Comparison of ENCODE assay signal across 8 cellular contexts in genomic region chr1:146409402-146409801, GRCh38.
DNase-seq lines count a peak whose midpoint lies in the region; ATAC-seq and TF ChIP-seq lines count a peak whose summit lies in the region.
"Not testable (repeated sequence)": the region's sequence is repeated elsewhere in the genome, so short reads cannot be mapped to it uniquely, and the experiment has no call there.

No MANE protein-coding gene starts in this region.

- not testable (repeated sequence) for H3K27me3 ChIP-seq in NT2/D1 (ENCODE audit: insufficient read depth, insufficient read length); hepatocyte

- H4K20me1 ChIP-seq in hepatocyte (ENCODE audit: insufficient read depth, poor library complexity, severe bottlenecking): not testable (repeated sequence)

- H2AFZ ChIP-seq in hepatocyte: not testable (repeated sequence)

- H3K27me3 Mint-ChIP-seq in Calu3 (ENCODE audit: unreplicated experiment); activated naive CD4-positive, alpha-beta T cell treated with anti-CD3 and anti-CD28 coated beads for 36 hours (ENCODE audit: low read depth); dendritic cell treated with granulocyte-macrophage colony-stimulating factor and Interleukin-4, amounts not matched to agents 40 ng/mL and 50 ng/mL, for 4 days; natural killer cell (ENCODE audit: low read depth in 2 of 2): not testable (repeated sequence)

- peak overlapping the region; percentile 87 for H3K4me3 Mint-ChIP-seq in Calu3 (ENCODE audit: low read depth, unreplicated experiment)
- H3K4me3 Mint-ChIP-seq in activated naive CD4-positive, alpha-beta T cell treated with anti-CD3 and anti-CD28 coated beads for 36 hours: peak overlapping the region; percentile 40
- H3K4me3 Mint-ChIP-seq in dendritic cell treated with granulocyte-macrophage colony-stimulating factor and Interleukin-4, amounts not matched to agents 40 ng/mL and 50 ng/mL, for 4 days: not testable (repeated sequence)
- peak overlapping the region; percentile 85 for H3K4me3 Mint-ChIP-seq in natural killer cell

- not testable (repeated sequence) for H3K27ac ChIP-seq in hepatocyte

- H3K4me3 ChIP-seq in NT2/D1 (ENCODE audit: insufficient read length, low read depth); hepatocyte: not testable (repeated sequence)

- CTCF ChIA-PET in Calu3 (lab: Charles Lee); activated naive CD4-positive, alpha-beta T cell treated with anti-CD3 and anti-CD28 coated beads for 36 hours (lab: Charles Lee): not testable (repeated sequence)

- 40% methylated on average over 1 of the region's 18 CpGs for WGBS in hepatocyte (ENCODE audit: low lambda C conversion rate, missing lambda C conversion rate)

- H3K9me2 ChIP-seq in hepatocyte (replicated peaks; ENCODE audit: insufficient read depth): not testable (repeated sequence)

- H3K36me3 Mint-ChIP-seq in Calu3 (ENCODE audit: insufficient read depth, unreplicated experiment): peaks cover 10% of the 10 kb centered on the region
- not testable (repeated sequence) for H3K36me3 Mint-ChIP-seq in activated naive CD4-positive, alpha-beta T cell treated with anti-CD3 and anti-CD28 coated beads for 36 hours (ENCODE audit: low read depth); dendritic cell treated with granulocyte-macrophage colony-stimulating factor and Interleukin-4, amounts not matched to agents 40 ng/mL and 50 ng/mL, for 4 days (ENCODE audit: low read depth); natural killer cell

- not testable (repeated sequence) for H3K36me3 ChIP-seq in NT2/D1 (ENCODE audit: insufficient read depth, insufficient read length, low read length); hepatocyte (replicated peaks; ENCODE audit: insufficient read depth, low read depth)

- DNase-seq in Calu3 (peak; percentile 76), NT2/D1 (ENCODE audit: low read depth, low spot score) (peak; percentile 89), hepatocyte (ENCODE audit: low spot score) (peak; percentile 6)
- peak; percentile 38 for DNase-seq in activated naive CD4-positive, alpha-beta T cell treated with anti-CD3 and anti-CD28 coated beads for 36 hours
- DNase-seq in natural killer cell; stimulated activated naive CD8-positive, alpha-beta T cell treated with anti-CD3 and anti-CD28 coated beads, Interleukin-15, Interleukin-2, amounts not matched to agents 100 U/mL and 50 U/mL, for 24 hours: not testable (repeated sequence)

- H3K27ac Mint-ChIP-seq in Calu3 (ENCODE audit: unreplicated experiment) (peak overlapping the region; percentile 100), natural killer cell (peak overlapping the region; percentile 94 to 97)
- peak overlapping the region; percentile 89 for H3K27ac Mint-ChIP-seq in activated naive CD4-positive, alpha-beta T cell treated with anti-CD3 and anti-CD28 coated beads for 36 hours
- H3K27ac Mint-ChIP-seq in dendritic cell treated with granulocyte-macrophage colony-stimulating factor and Interleukin-4, amounts not matched to agents 40 ng/mL and 50 ng/mL, for 4 days: peak overlapping the region; percentile 77

- not testable (repeated sequence) for H3K4me1 ChIP-seq in NT2/D1 (ENCODE audit: insufficient read depth, insufficient read length); hepatocyte (ENCODE audit: insufficient read depth)

- H3K79me2 ChIP-seq in hepatocyte: not testable (repeated sequence)

- not testable (repeated sequence) for H3K9me3 ChIP-seq in NT2/D1 (ENCODE audit: insufficient read depth, low read length); hepatocyte (ENCODE audit: low read depth)

- not testable (repeated sequence) for H3K4me2 ChIP-seq in hepatocyte

- ATAC-seq in HG03108 (IDR thresholded peaks at IDR 0.05; ENCODE audit: unreplicated experiment): peak; percentile 67
- peak; percentile 71 to 85 (median 74) for ATAC-seq in natural killer cell
- peak; percentile 62 for ATAC-seq in stimulated activated naive CD8-positive, alpha-beta T cell treated with anti-CD3 and anti-CD28 coated beads, Interleukin-15, Interleukin-2, amounts not matched to agents 100 U/mL and 50 U/mL, for 24 hours

- not testable (repeated sequence) for BruUV-seq in Calu3 (replicated peaks; lab: Mats Ljungman, UMichigan)

- intact Hi-C loops in Calu3 (cut with micrococcal nuclease; ENCODE audit: unreplicated experiment); activated naive CD4-positive, alpha-beta T cell treated with anti-CD3 and anti-CD28 coated beads for 36 hours (cut with micrococcal nuclease); dendritic cell treated with granulocyte-macrophage colony-stimulating factor and Interleukin-4, amounts not matched to agents 40 ng/mL and 50 ng/mL, for 4 days (cut with micrococcal nuclease); natural killer cell (cut with micrococcal nuclease): not testable (repeated sequence)

- TF ChIP-seq CTCF in Calu3 (IDR thresholded peaks at IDR 0.05; ENCODE audit: unreplicated experiment); hepatocyte (IDR thresholded peaks at IDR 0.05; ENCODE audit: poor library complexity); natural killer cell (IDR thresholded peaks at IDR 0.05): not testable (repeated sequence)

- H3K9ac ChIP-seq in NT2/D1 (ENCODE audit: insufficient read length, low read depth): not testable (repeated sequence)

- H3K4me1 Mint-ChIP-seq in Calu3 (ENCODE audit: low read depth, unreplicated experiment); activated naive CD4-positive, alpha-beta T cell treated with anti-CD3 and anti-CD28 coated beads for 36 hours (ENCODE audit: low read depth); dendritic cell treated with granulocyte-macrophage colony-stimulating factor and Interleukin-4, amounts not matched to agents 40 ng/mL and 50 ng/mL, for 4 days (ENCODE audit: low read depth): not testable (repeated sequence)
- H3K4me1 Mint-ChIP-seq in natural killer cell: peaks cover 10 to 12% of the 10 kb centered on the region in 2 donors

- not testable (repeated sequence) for H3K9me3 Mint-ChIP-seq in Calu3 (ENCODE audit: low read depth, unreplicated experiment); activated naive CD4-positive, alpha-beta T cell treated with anti-CD3 and anti-CD28 coated beads for 36 hours; dendritic cell treated with granulocyte-macrophage colony-stimulating factor and Interleukin-4, amounts not matched to agents 40 ng/mL and 50 ng/mL, for 4 days; natural killer cell
